In the genomic region with DNA sequence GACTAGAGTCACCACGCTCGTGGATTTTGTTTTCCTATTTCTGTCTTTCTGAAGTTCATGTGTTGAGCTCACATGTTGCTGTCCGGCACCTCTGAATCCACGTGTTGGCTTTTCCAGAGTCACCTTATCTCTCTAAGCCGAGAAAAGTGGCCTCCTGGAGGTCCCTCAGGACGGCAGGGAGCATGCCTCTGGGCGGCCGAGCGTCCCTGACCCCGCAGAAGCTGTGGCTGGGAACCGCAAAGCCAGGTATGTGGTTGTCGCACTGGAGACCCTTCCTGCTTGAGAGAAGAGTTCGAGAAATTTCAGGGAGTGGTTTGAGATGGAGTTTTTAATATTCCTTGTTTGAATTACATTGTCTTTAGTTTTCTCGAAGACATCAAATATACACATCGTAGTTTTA, we compare ENCODE assay signal across 25 cellular contexts.
"Had no signal": no experiment of that assay in that cellular context is flagged by ENCODE, and none has a peak within 500 bp of the region (broad histone marks: within the 10 kb centered on the region; RNA-seq: fewer than 3 reads in every experiment).

No MANE protein-coding gene starts in this region.

- H3K9me3 ChIP-seq: heart right ventricle, prostate gland, testis, vagina had no signal

- H3K4me3 Mint-ChIP-seq: activated naive CD4-positive, alpha-beta T cell treated with anti-CD3 and anti-CD28 coated beads for 36 hours; activated naive CD8-positive, alpha-beta T cell treated with anti-CD3 and anti-CD28 coated beads, Interleukin-2, amount 10 ng/mL, durations not matched to agents 7 days and 5 days; activated T-cell treated with anti-CD3 and anti-CD28 coated beads, Interleukin-2, amount 50 U/mL, for 4 hours; mesothelial cell of epicardium; naive thymus-derived CD8-positive, alpha-beta T cell; neural progenitor cell; stimulated activated naive B cell treated with anti-CD40 and anti-IgM and Interleukin-4, amounts not matched to agents 10 μg/mL and 1 μg/mL and 100 μg/mL, for 72 hours had no signal

- H3K9me3 Mint-ChIP-seq: activated naive CD4-positive, alpha-beta T cell treated with anti-CD3 and anti-CD28 coated beads for 36 hours; activated naive CD8-positive, alpha-beta T cell treated with anti-CD3 and anti-CD28 coated beads, Interleukin-2, amount 10 ng/mL, durations not matched to agents 7 days and 5 days; activated T-cell treated with anti-CD3 and anti-CD28 coated beads, Interleukin-2, amount 50 U/mL, for 4 hours; mesothelial cell of epicardium; naive thymus-derived CD8-positive, alpha-beta T cell; neural progenitor cell; stimulated activated naive B cell treated with anti-CD40 and anti-IgM and Interleukin-4, amounts not matched to agents 10 μg/mL and 1 μg/mL and 100 μg/mL, for 72 hours had no signal

- H3K4me3 ChIP-seq: cardiac muscle cell, heart right ventricle, lung, neural progenitor cell, prostate gland, testis, vagina had no signal

- H3K4me1 ChIP-seq: prostate gland, testis had no signal

- H3K4me2 ChIP-seq: neural progenitor cell had no signal

- H3K36me3 ChIP-seq: neural progenitor cell had no signal

- H3K27me3 ChIP-seq: cardiac muscle cell, heart right ventricle, neural progenitor cell, testis, vagina had no signal

- H3K27ac Mint-ChIP-seq: activated naive CD4-positive, alpha-beta T cell treated with anti-CD3 and anti-CD28 coated beads for 36 hours; activated naive CD8-positive, alpha-beta T cell treated with anti-CD3 and anti-CD28 coated beads, Interleukin-2, amount 10 ng/mL, durations not matched to agents 7 days and 5 days; mesothelial cell of epicardium; naive thymus-derived CD8-positive, alpha-beta T cell; neural progenitor cell; stimulated activated naive B cell treated with anti-CD40 and anti-IgM and Interleukin-4, amounts not matched to agents 10 μg/mL and 1 μg/mL and 100 μg/mL, for 72 hours had no signal

- H2AFZ ChIP-seq: neural progenitor cell had no signal

- H3K27ac ChIP-seq: cardiac muscle cell, heart right ventricle, neural progenitor cell, prostate gland, testis, vagina, WERI-Rb-1 had no signal

- H3K9ac ChIP-seq: neural progenitor cell had no signal

- ATAC-seq: heart right ventricle; left lobe of liver; naive thymus-derived CD8-positive, alpha-beta T cell; stimulated activated naive B cell treated with anti-CD40 and anti-IgM and Interleukin-4, amounts not matched to agents 10 μg/mL and 1 μg/mL and 100 μg/mL, for 72 hours had no signal

- DNase-seq: activated CD4-positive, alpha-beta T cell treated with anti-CD3 and anti-CD28 coated beads for 1 hour; activated CD4-positive, alpha-beta T cell treated with anti-CD3 and anti-CD28 coated beads, Interleukin-2, amount 50 U/mL, for 1 hour; activated CD8-positive, alpha-beta memory T cell treated with anti-CD3 and anti-CD28 coated beads for 24 hours; activated CD8-positive, alpha-beta memory T cell treated with anti-CD3 and anti-CD28 coated beads, Interleukin-2, amount 50 U/mL, for 48 hours; activated effector memory CD4-positive, alpha-beta T cell treated with Interleukin-2 at 50 U/mL for 16 hours; activated naive CD4-positive, alpha-beta T cell treated with anti-CD3 and anti-CD28 coated beads for 36 hours; activated naive CD8-positive, alpha-beta T cell treated with anti-CD3 and anti-CD28 coated beads, Interleukin-2, amount 10 ng/mL, durations not matched to agents 7 days and 5 days; activated T-cell treated with anti-CD3 and anti-CD28 coated beads, Interleukin-2, amount 50 U/mL, for 4 hours; effector CD4-positive, alpha-beta T cell; erythroblast; foreskin fibroblast; heart right ventricle; naive thymus-derived CD8-positive, alpha-beta T cell; stimulated activated CD4-positive, alpha-beta T cell treated with anti-CD3 and anti-CD28 coated beads, Interleukin-2, amount 100 ng/mL, for 24 hours; stimulated activated naive B cell treated with anti-CD40 and anti-IgM and Interleukin-4, amounts not matched to agents 10 μg/mL and 1 μg/mL and 100 μg/mL, for 72 hours; T-helper 1 cell; testis; WERI-Rb-1 had no signal

- H3K4me1 Mint-ChIP-seq: mesothelial cell of epicardium had no signal

- H3K27me3 Mint-ChIP-seq: naive thymus-derived CD8-positive, alpha-beta T cell; stimulated activated naive B cell treated with anti-CD40 and anti-IgM and Interleukin-4, amounts not matched to agents 10 μg/mL and 1 μg/mL and 100 μg/mL, for 72 hours had no signal
